ENCODE assay signal across 1 cellular context in the genomic region with DNA sequence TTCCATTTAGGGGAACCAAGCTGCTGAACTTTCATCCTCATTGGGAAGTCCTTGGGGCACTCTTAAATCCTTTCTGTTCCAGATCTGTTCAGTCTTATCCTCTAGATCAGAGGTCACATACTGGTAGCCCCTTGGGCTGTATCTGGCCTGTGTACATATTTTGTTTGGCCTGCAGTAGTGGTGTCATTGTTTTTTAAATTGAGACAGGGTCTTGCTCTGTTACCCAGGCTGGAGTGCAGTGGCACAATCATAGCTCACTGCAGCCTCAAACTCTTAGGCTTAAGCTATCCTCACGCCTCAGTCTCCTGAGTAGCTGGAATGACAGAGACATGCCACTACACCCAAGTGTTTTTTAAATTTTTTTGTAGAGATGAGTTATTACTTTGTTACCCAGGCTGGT.
TF ChIP-seq lines count a peak whose summit lies in the region.

No MANE protein-coding gene starts in this region.

TF ChIP-seq in HepG2, 621 proteins besides CTCF, POLR2A, EP300 and RAD21 (continued from another document):
- TF ChIP-seq, protein P1, sequence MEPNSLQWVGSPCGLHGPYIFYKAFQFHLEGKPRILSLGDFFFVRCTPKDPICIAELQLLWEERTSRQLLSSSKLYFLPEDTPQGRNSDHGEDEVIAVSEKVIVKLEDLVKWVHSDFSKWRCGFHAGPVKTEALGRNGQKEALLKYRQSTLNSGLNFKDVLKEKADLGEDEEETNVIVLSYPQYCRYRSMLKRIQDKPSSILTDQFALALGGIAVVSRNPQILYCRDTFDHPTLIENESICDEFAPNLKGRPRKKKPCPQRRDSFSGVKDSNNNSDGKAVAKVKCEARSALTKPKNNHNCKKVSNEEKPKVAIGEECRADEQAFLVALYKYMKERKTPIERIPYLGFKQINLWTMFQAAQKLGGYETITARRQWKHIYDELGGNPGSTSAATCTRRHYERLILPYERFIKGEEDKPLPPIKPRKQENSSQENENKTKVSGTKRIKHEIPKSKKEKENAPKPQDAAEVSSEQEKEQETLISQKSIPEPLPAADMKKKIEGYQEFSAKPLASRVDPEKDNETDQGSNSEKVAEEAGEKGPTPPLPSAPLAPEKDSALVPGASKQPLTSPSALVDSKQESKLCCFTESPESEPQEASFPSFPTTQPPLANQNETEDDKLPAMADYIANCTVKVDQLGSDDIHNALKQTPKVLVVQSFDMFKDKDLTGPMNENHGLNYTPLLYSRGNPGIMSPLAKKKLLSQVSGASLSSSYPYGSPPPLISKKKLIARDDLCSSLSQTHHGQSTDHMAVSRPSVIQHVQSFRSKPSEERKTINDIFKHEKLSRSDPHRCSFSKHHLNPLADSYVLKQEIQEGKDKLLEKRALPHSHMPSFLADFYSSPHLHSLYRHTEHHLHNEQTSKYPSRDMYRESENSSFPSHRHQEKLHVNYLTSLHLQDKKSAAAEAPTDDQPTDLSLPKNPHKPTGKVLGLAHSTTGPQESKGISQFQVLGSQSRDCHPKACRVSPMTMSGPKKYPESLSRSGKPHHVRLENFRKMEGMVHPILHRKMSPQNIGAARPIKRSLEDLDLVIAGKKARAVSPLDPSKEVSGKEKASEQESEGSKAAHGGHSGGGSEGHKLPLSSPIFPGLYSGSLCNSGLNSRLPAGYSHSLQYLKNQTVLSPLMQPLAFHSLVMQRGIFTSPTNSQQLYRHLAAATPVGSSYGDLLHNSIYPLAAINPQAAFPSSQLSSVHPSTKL (CRISPR knock-in tag; IDR thresholded peaks at IDR 0.05), result 0 out of 2 replicates have a peak, but pooled peaks have one; percentile 52
- TF ChIP-seq, protein P2, sequence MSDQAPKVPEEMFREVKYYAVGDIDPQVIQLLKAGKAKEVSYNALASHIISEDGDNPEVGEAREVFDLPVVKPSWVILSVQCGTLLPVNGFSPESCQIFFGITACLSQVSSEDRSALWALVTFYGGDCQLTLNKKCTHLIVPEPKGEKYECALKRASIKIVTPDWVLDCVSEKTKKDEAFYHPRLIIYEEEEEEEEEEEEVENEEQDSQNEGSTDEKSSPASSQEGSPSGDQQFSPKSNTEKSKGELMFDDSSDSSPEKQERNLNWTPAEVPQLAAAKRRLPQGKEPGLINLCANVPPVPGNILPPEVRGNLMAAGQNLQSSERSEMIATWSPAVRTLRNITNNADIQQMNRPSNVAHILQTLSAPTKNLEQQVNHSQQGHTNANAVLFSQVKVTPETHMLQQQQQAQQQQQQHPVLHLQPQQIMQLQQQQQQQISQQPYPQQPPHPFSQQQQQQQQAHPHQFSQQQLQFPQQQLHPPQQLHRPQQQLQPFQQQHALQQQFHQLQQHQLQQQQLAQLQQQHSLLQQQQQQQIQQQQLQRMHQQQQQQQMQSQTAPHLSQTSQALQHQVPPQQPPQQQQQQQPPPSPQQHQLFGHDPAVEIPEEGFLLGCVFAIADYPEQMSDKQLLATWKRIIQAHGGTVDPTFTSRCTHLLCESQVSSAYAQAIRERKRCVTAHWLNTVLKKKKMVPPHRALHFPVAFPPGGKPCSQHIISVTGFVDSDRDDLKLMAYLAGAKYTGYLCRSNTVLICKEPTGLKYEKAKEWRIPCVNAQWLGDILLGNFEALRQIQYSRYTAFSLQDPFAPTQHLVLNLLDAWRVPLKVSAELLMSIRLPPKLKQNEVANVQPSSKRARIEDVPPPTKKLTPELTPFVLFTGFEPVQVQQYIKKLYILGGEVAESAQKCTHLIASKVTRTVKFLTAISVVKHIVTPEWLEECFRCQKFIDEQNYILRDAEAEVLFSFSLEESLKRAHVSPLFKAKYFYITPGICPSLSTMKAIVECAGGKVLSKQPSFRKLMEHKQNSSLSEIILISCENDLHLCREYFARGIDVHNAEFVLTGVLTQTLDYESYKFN (CRISPR knock-in tag; conservative IDR thresholded peaks at IDR 0.05), result peak; percentile 64
- TF ChIP-seq FOXA3 (CRISPR knock-in tag; IDR thresholded peaks at IDR 0.05), result 0 out of 2 replicates have a peak, but pooled peaks have one; percentile 24
- TF ChIP-seq, protein P3, sequence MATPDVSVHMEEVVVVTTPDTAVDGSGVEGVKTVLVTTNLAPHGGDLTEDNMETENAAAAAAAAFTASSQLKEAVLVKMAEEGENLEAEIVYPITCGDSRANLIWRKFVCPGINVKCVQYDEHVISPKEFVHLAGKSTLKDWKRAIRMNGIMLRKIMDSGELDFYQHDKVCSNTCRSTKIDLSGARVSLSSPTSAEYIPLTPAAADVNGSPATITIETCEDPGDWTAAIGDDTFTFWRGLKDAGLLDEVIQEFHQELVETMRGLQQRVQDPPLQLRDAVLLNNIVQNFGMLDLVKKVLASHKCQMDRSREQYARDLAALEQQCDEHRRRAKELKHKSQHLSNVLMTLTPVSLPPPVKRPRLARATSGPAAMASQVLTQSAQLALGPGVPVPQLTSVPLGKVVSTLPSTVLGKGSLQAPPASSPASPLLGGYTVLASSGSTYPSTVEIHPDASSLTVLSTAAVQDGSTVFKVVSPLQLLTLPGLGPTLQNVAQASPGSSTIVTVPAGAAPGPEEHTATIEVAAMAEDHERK (CRISPR knock-in tag; IDR thresholded peaks at IDR 0.05; ENCODE audit: low read depth), result no peak
- 0 out of 2 replicates have a peak, but pooled peaks have one; percentile 24 for TF ChIP-seq KMT2B (CRISPR knock-in tag; IDR thresholded peaks at IDR 0.05)
- 0 out of 2 replicates have a peak, but pooled peaks have one; percentile 1 for TF ChIP-seq NAIF1 (CRISPR knock-in tag; IDR thresholded peaks at IDR 0.05; ENCODE audit: borderline replicate concordance)
- TF ChIP-seq CCDC6 (CRISPR knock-in tag; IDR thresholded peaks at IDR 0.05), result no peak
- TF ChIP-seq ZBTB7A (CRISPR knock-in tag; IDR thresholded peaks at IDR 0.05), result 0 out of 2 replicates have a peak, but pooled peaks have one; percentile 64
- 0 out of 2 replicates have a peak, but pooled peaks have one; percentile 3 for TF ChIP-seq SP5 (CRISPR knock-in tag; IDR thresholded peaks at IDR 0.05; ENCODE audit: borderline replicate concordance, low read depth)
- TF ChIP-seq IKZF4 (CRISPR knock-in tag; IDR thresholded peaks at IDR 0.05; ENCODE audit: borderline replicate concordance, low read depth, not compliant biosample characterization), result no peak
- peak; percentile 99 for TF ChIP-seq ZFP90 (CRISPR knock-in tag; IDR thresholded peaks at IDR 0.05; ENCODE audit: borderline replicate concordance)
- TF ChIP-seq PPARG (CRISPR knock-in tag; conservative IDR thresholded peaks at IDR 0.05), result peak; percentile 90
- TF ChIP-seq, protein P4, sequence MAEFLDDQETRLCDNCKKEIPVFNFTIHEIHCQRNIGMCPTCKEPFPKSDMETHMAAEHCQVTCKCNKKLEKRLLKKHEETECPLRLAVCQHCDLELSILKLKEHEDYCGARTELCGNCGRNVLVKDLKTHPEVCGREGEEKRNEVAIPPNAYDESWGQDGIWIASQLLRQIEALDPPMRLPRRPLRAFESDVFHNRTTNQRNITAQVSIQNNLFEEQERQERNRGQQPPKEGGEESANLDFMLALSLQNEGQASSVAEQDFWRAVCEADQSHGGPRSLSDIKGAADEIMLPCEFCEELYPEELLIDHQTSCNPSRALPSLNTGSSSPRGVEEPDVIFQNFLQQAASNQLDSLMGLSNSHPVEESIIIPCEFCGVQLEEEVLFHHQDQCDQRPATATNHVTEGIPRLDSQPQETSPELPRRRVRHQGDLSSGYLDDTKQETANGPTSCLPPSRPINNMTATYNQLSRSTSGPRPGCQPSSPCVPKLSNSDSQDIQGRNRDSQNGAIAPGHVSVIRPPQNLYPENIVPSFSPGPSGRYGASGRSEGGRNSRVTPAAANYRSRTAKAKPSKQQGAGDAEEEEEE (CRISPR knock-in tag; IDR thresholded peaks at IDR 0.05; ENCODE audit: borderline replicate concordance), result peak; percentile 52; the same call in 1 of the 2 replicates
- TF ChIP-seq, protein P5, sequence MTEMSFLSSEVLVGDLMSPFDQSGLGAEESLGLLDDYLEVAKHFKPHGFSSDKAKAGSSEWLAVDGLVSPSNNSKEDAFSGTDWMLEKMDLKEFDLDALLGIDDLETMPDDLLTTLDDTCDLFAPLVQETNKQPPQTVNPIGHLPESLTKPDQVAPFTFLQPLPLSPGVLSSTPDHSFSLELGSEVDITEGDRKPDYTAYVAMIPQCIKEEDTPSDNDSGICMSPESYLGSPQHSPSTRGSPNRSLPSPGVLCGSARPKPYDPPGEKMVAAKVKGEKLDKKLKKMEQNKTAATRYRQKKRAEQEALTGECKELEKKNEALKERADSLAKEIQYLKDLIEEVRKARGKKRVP (CRISPR knock-in tag; IDR thresholded peaks at IDR 0.05), result no peak
- TF ChIP-seq, protein P6, sequence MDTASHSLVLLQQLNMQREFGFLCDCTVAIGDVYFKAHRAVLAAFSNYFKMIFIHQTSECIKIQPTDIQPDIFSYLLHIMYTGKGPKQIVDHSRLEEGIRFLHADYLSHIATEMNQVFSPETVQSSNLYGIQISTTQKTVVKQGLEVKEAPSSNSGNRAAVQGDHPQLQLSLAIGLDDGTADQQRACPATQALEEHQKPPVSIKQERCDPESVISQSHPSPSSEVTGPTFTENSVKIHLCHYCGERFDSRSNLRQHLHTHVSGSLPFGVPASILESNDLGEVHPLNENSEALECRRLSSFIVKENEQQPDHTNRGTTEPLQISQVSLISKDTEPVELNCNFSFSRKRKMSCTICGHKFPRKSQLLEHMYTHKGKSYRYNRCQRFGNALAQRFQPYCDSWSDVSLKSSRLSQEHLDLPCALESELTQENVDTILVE (CRISPR knock-in tag; IDR thresholded peaks at IDR 0.05), result 0 out of 2 replicates have a peak, but pooled peaks have one; percentile 19
- TF ChIP-seq FOXA1 (IDR thresholded peaks at IDR 0.05), result no peak
- peak; percentile 23; the same call in 1 of the 2 replicates for TF ChIP-seq FOXA1 (CRISPR knock-in tag; IDR thresholded peaks at IDR 0.05)
- TF ChIP-seq ZFY (CRISPR knock-in tag; IDR thresholded peaks at IDR 0.05), result peak; percentile 20; the same call in 1 of the 2 replicates
- TF ChIP-seq FOXK1 (CRISPR knock-in tag; IDR thresholded peaks at IDR 0.05; ENCODE audit: borderline replicate concordance, low read depth), result peak; percentile 36; the same call in 1 of the 2 replicates
- peak; percentile 20; the same call in 1 of the 2 replicates for TF ChIP-seq GATAD2A (CRISPR knock-in tag; IDR thresholded peaks at IDR 0.05)
- TF ChIP-seq NR2F6 (IDR thresholded peaks at IDR 0.05), result no peak
- TF ChIP-seq NR2F6 (CRISPR knock-in tag; IDR thresholded peaks at IDR 0.05), result 0 out of 2 replicates have a peak, but pooled peaks have one; percentile 18
